Comparison of ENCODE assay signal across 13 cellular contexts in the genomic region with DNA sequence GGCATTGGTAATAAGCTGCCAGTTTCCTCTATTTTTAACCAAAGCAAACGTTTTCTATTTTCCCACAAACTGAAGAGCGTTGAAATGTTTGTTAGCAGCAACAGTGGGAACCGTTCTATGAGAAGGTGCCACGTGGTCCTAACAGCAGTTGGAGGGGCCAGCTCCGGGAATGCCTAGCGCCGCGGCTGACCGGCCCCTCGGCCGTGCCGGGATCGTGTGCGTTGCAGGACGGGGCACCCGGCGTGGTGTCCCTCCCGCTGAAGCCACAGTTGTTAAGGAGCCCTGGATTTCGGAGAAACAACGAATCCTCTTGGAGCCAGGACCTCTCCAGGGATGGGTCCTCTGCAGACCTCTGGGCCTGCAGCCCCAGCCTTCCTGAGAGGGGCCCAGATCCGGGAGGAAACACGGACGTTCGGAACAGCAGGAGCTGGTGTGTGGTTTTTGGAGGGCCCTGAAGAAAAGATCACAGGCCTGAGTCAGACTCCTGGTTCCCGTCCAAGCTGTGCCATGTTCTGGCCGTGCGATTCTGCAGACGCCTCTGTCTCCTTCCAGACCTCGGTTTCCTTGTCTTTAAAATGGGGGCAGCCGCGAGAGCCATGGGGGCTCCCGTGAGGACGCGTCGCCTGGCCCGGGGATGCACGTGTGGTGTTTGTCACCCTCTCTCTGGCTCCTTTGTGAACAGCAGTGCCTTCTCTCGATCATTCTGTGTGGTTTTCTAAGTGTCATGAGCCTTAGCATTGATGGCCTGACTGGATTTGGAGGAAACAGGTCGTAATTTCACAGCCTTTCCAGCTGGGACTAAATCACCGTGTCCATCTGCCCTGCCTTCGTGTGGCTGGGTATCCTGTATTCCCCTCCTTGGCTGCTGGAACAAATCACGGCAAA. TPM values are rescaled to one million over a fixed set of nuclear protein-coding genes. Genes with fewer than 3 reads are reported as not detected.
DNase-seq lines count a peak whose midpoint lies in the region; ATAC-seq and TF ChIP-seq lines count a peak whose summit lies in the region.
"Had no signal": no experiment of that assay in that cellular context is flagged by ENCODE, and none has a peak within 500 bp of the region (broad histone marks: within the 10 kb centered on the region; RNA-seq: fewer than 3 reads in every experiment).

No MANE protein-coding gene starts in this region.

- peaks cover 0 to 16% (median 0%) of the 10 kb centered on the region in 9 donors for H3K36me3 ChIP-seq in heart right ventricle
- no peaks in the 10 kb centered on the region for H3K36me3 ChIP-seq in aorta (ENCODE audit: control insufficient read depth in 1 of 2, insufficient read depth in 2 of 2, low read length in 1 of 2)

- peak overlapping the region; percentile 64 to 90 (median 83) for H3K27ac ChIP-seq in heart right ventricle
- H3K27ac ChIP-seq in aorta (ENCODE audit: low read depth in 1 of 2, low read length in 2 of 2): peak overlapping the region; percentile 23 to 72

- whole genome bisulfite sequencing in heart right ventricle, 2 donors: 59 to 71% methylated on average over 42 of the region's 42 CpGs
- WGBS in aorta, 2 donors: 15 to 19% methylated on average over 42 of the region's 42 CpGs

- no peak for DNase-seq in heart right ventricle
- no peak for DNase-seq in left ventricle myocardium superior
- DNase-seq in dermis blood vessel endothelial cell: peak; percentile 25
- DNase-seq in myocyte (ENCODE audit: low read depth): peak; percentile 39
- DNase-seq in aorta: peak; percentile 84 to 91
- DNase-seq in DMS53 (lab: John Stamatoyannopoulos, UW): no peak
- DNase-seq in mucosa of gallbladder (ENCODE audit: low spot score): no peak
- DNase-seq: activated B cell treated with CpG ODN at 0.5 μM for 24 hours; activated effector memory CD4-positive, alpha-beta T cell treated with anti-CD3 and anti-CD28 coated beads, Interleukin-2, amount 50 U/mL, for 16 hours; NCI-H1694 treated with DMSO at 0.1 percent for 48 hours; PC-3; stimulated activated naive CD8-positive, alpha-beta T cell treated with anti-CD3 and anti-CD28 coated beads, Interleukin-15, amount 100 ng/mL, for 72 hours had no signal

- H3K9me3 ChIP-seq in heart right ventricle (no peaks in the 10 kb centered on the region), aorta (ENCODE audit: control insufficient read depth, low read length) (no peaks in the 10 kb centered on the region)

- ATAC-seq in heart right ventricle: peak in 1 of 8 donors; percentile 1
- ATAC-seq in left ventricle myocardium superior: no peak
- ATAC-seq in aorta (ENCODE audit: low FRiP score): peak; percentile 6
- ATAC-seq in GM19324 (IDR thresholded peaks at IDR 0.05; ENCODE audit: low FRiP score, unreplicated experiment): no peak
- ATAC-seq: PC-3; stimulated activated naive CD8-positive, alpha-beta T cell treated with anti-CD3 and anti-CD28 coated beads, Interleukin-15, amount 100 ng/mL, for 72 hours had no signal

- H3K27me3 ChIP-seq in heart right ventricle: no peaks in the 10 kb centered on the region
- no peaks in the 10 kb centered on the region for H3K27me3 ChIP-seq in aorta (ENCODE audit: control insufficient read depth in 1 of 2, insufficient read depth in 2 of 2, low read length in 1 of 2)

- no peak for TF ChIP-seq CTCF in heart right ventricle (IDR thresholded peaks at IDR 0.05)

- H3K4me1 ChIP-seq in heart right ventricle (peaks cover 37 to 83% (median 60%) of the 10 kb centered on the region in 9 donors), aorta (ENCODE audit: control insufficient read depth in 1 of 2, insufficient read depth in 2 of 2, low read length in 2 of 2) (no peaks in the 10 kb centered on the region)

- intact Hi-C loops in heart right ventricle (cut with DNase I): loop anchor here in 1 of 10 donors (5.0 kb wide), 1 partner anchor 41 kb away; a partner anchor contains a TSS
- intact Hi-C loops in left ventricle myocardium superior (cut with micrococcal nuclease): no loop called here
- intact Hi-C loops in aorta (cut with DNase I): loop anchor here in 1 of 2 donors (5.0 kb wide), 1 partner anchor 86 kb away; no protein-coding TSS in a partner anchor

- H3K4me3 ChIP-seq in heart right ventricle (peak overlapping the region in 8 of 10 donors; percentile 1 to 27 (median 10)), aorta (ENCODE audit: low read length in 2 of 2) (no peak overlapping the region)

RNA-seq across cellular contexts. Expression of a gene that starts 40.4 kb away (rescaled TPM):
- total RNA-seq in heart right ventricle (10 to 100 TPM; 12.4 to 59.8 (median 19.2) TPM), left ventricle myocardium superior (23.8 TPM), dermis blood vessel endothelial cell (2.7 and 4.6 TPM in 2 replicates), myocyte (21.7 and 37.3 TPM in 2 replicates), aorta (100 to 1,000 TPM in 1 of 2 donors, 10 to 100 TPM in 1; 88.3 to 104 TPM), mucosa of gallbladder (99.2 TPM)
- polyA plus RNA-seq in heart right ventricle (10 to 100 TPM; 12.7 to 24.0 TPM), aorta (10 to 100 TPM; 11.3 to 26.6 TPM)
- polyA plus RNA-seq in myocyte (2012): 35.9 TPM

RNA-seq across cellular contexts. Expression of a gene that starts 57.2 kb away (rescaled TPM):
- not detected for total RNA-seq in heart right ventricle
- polyA plus RNA-seq in heart right ventricle: not detected
- total RNA-seq in left ventricle myocardium superior: not detected
- not detected in 2 replicates for total RNA-seq in dermis blood vessel endothelial cell
- total RNA-seq in myocyte: not detected in 2 replicates
- polyA plus RNA-seq in myocyte (2012): not detected
- not detected for total RNA-seq in aorta
- not detected for polyA plus RNA-seq in aorta
- not detected for total RNA-seq in mucosa of gallbladder
- total RNA-seq: activated B cell treated with CpG ODN at 0.5 μM for 24 hours, PC-3 had no signal

Comparison
In these comparisons a context has a peak if more than half of its experiments do, and no peak if none do; other contexts are left out.
1. DNase-seq: peak in dermis blood vessel endothelial cell (single experiment), myocyte (single experiment) and aorta (2 of 2); none in heart right ventricle (0 of 2), left ventricle myocardium superior (single experiment), DMS53 (single experiment) and mucosa of gallbladder (single experiment).
2. H3K4me3 ChIP-seq: peak in heart right ventricle (8 of 10); none in aorta (0 of 2).